In genomic region chr10:15370212-15370740, GRCh38 we compare ENCODE assay signal across 8 cellular contexts. TPM values are rescaled to one million over a fixed set of nuclear protein-coding genes. Genes with fewer than 3 reads are reported as not detected.
DNase-seq lines count a peak whose midpoint lies in the region; ATAC-seq, FAIRE-seq and TF ChIP-seq lines count a peak whose summit lies in the region.

No MANE protein-coding gene starts in this region.

- CTCF ChIA-PET in GM10248 (lab: Yijun Ruan, JAX): interaction anchor here (0.9 to 1.9 kb wide), 6 partner anchors 8 to 203 kb away, joined by 3 to 5 read pairs (median 4); partner anchors contain the start of gene NMT2
- CTCF ChIA-PET in activated naive CD4-positive, alpha-beta T cell treated with anti-CD3 and anti-CD28 coated beads for 36 hours (lab: Charles Lee): interaction anchor here (0.8 to 1.4 kb wide), 2 partner anchors 16 to 159 kb away, joined by 3 to 4 read pairs; no protein-coding TSS in a partner anchor

- H3K4me3 Mint-ChIP-seq in activated naive CD4-positive, alpha-beta T cell treated with anti-CD3 and anti-CD28 coated beads for 36 hours: peak overlapping the region; percentile 70

- no peak for FAIRE-seq in GM19239 (lab: Jason Lieb, UNC)

- H3K27me3 Mint-ChIP-seq in activated naive CD4-positive, alpha-beta T cell treated with anti-CD3 and anti-CD28 coated beads for 36 hours (ENCODE audit: low read depth): peaks cover 3% of the 10 kb centered on the region

- peak overlapping the region; percentile 89 for H3K9ac ChIP-seq in HUES6 (ENCODE audit: low read length)

- H3K27ac ChIP-seq in HUES6 (ENCODE audit: low read depth, low read length) (peak overlapping the region; percentile 84; the same call in 1 of the 2 replicates), heart right ventricle (peak overlapping the region in 8 of 10 donors; percentile 59 to 81 (median 76))

- 0 to 1% methylated on average over 34 to 45 of the region's 45 CpGs for WGBS in heart right ventricle, 2 donors

- intact Hi-C loops in activated naive CD4-positive, alpha-beta T cell treated with anti-CD3 and anti-CD28 coated beads for 36 hours (cut with micrococcal nuclease): loop anchor here (5.0 kb wide), 1 partner anchor 118 kb away; no protein-coding TSS in a partner anchor
- intact Hi-C loops in heart right ventricle (cut with DNase I): loop anchor here in 8 of 10 donors (2.0 to 10.0 kb wide), 5 partner anchors 107 to 415 kb away; partner anchors contain the start of genes DCLRE1C (in 1 of the 8) and MEIG1 (in 1 of the 8)

- peak; percentile 45 for DNase-seq in GM10248 (ENCODE audit: extremely low spot score)
- DNase-seq in activated naive CD4-positive, alpha-beta T cell treated with anti-CD3 and anti-CD28 coated beads for 36 hours: peak; percentile 32
- DNase-seq in heart right ventricle: peak; percentile 10 to 33
- DNase-seq in retina: peak; percentile 84
- no peak for DNase-seq in effector CD8-positive, alpha-beta T cell (lab: John Stamatoyannopoulos, UW)
- DNase-seq in GM19239 (ENCODE audit: insufficient read length, low spot score): no peak
- DNase-seq in DMS153 (lab: John Stamatoyannopoulos, UW): no peak

- H3K27me3 ChIP-seq in HUES6 (ENCODE audit: control insufficient read depth, insufficient read depth, low read length) (no peaks in the 10 kb centered on the region; the same call in 1 of the 2 replicates), heart right ventricle (peaks cover 0 to 68% (median 0%) of the 10 kb centered on the region in 7 donors)

- TF ChIP-seq CTCF in GM10248 (IDR thresholded peaks at IDR 0.05; ENCODE audit: control extremely low read depth, extremely low read depth, low read depth, missing control alignments) (no peak), heart right ventricle (IDR thresholded peaks at IDR 0.05) (no peak)

- POLR2A ChIA-PET in GM10248 (lab: Yijun Ruan, JAX): no interaction called here

- H3K9me3 ChIP-seq in HUES6 (ENCODE audit: control insufficient read depth, insufficient read depth, low read depth, low read length) (no peaks in the 10 kb centered on the region), heart right ventricle (no peaks in the 10 kb centered on the region)

- peak overlapping the region; percentile 72 for H3K4me3 ChIP-seq in HUES6 (ENCODE audit: low read depth, low read length)
- peak overlapping the region; percentile 60 to 82 (median 72) for H3K4me3 ChIP-seq in heart right ventricle

- H3K36me3 Mint-ChIP-seq in activated naive CD4-positive, alpha-beta T cell treated with anti-CD3 and anti-CD28 coated beads for 36 hours (ENCODE audit: low read depth): no peaks in the 10 kb centered on the region

- peaks cover 28% of the 10 kb centered on the region for H3K4me1 ChIP-seq in HUES6 (ENCODE audit: control insufficient read depth, insufficient read depth, low read length)
- peaks cover 0 to 42% (median 15%) of the 10 kb centered on the region in 9 donors for H3K4me1 ChIP-seq in heart right ventricle

- H3K9me3 Mint-ChIP-seq in activated naive CD4-positive, alpha-beta T cell treated with anti-CD3 and anti-CD28 coated beads for 36 hours: no peaks in the 10 kb centered on the region

- H3K36me3 ChIP-seq in HUES6 (ENCODE audit: control insufficient read depth, insufficient read depth, low read length) (no peaks in the 10 kb centered on the region), heart right ventricle (no peaks in the 10 kb centered on the region)

- ATAC-seq in heart right ventricle: peak; percentile 39 to 57 (median 55)

- H3K27ac Mint-ChIP-seq in activated naive CD4-positive, alpha-beta T cell treated with anti-CD3 and anti-CD28 coated beads for 36 hours: no peak overlapping the region

- H3K4me1 Mint-ChIP-seq in activated naive CD4-positive, alpha-beta T cell treated with anti-CD3 and anti-CD28 coated beads for 36 hours (ENCODE audit: low read depth): peaks cover 8% of the 10 kb centered on the region

RNA-seq across cellular contexts. Expression of gene FAM171A1, which starts 0.8 kb away (rescaled TPM):
- total RNA-seq in activated naive CD4-positive, alpha-beta T cell treated with anti-CD3 and anti-CD28 coated beads for 36 hours: 1 to 10 TPM; 4.8 to 5.2 TPM
- 10 to 100 TPM in 1 of 10 donors, 1 to 10 TPM in 9; 3.5 to 10.5 (median 6.8) TPM for total RNA-seq in heart right ventricle
- polyA plus RNA-seq in heart right ventricle: 1 to 10 TPM; 4.8 to 7.7 TPM

Comparison
In these comparisons a context has a peak if more than half of its experiments do, and no peak if none do; other contexts are left out.
1. DNase-seq: peak in GM10248 (single experiment), activated naive CD4-positive, alpha-beta T cell treated with anti-CD3 and anti-CD28 coated beads for 36 hours (single experiment), heart right ventricle (2 of 2) and retina (single experiment); none in effector CD8-positive, alpha-beta T cell (single experiment), GM19239 (single experiment) and DMS153 (single experiment).